27 cellular contexts compared by ENCODE assay signal in the genomic region with DNA sequence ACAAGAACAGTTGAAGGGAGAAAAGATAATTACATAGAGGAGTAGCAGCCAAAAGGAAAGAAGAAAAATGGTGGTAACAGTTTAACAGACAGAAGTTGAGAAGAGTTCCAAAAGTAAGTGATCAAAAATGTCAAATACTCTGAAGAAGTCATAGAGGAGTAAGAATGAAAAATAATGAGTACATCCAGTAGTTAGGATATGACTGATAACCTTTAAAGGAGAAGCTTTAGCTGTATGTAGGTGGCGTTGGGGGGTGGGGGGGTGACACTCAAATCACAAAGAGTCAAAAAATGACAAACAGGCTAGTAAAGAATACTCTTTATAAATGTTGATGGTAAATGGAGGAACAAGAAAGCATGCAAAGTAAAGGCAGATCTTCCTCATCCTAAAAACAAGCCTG. TPM values are rescaled to one million over a fixed set of nuclear protein-coding genes. Genes with fewer than 3 reads are reported as not detected.
A peak's percentile ranks its signal among the peaks of the same experiment; 100 is the strongest.
DNase-seq lines count a peak whose midpoint lies in the region; ATAC-seq and TF ChIP-seq lines count a peak whose summit lies in the region.
"Had no signal": no experiment of that assay in that cellular context is flagged by ENCODE, and none has a peak within 500 bp of the region (broad histone marks: within the 10 kb centered on the region; RNA-seq: fewer than 3 reads in every experiment).

No MANE protein-coding gene starts in this region.

- peak overlapping the region; percentile 90 for H3K27ac Mint-ChIP-seq in activated T-helper 2 cell treated with anti-CD3 and anti-CD28 coated beads, Interferon-gamma antibody, Interleukin-2, Interleukin-4, amounts not matched to agents 10 μg/mL and 5 μg/mL and 100 μg/mL, durations not matched to agents 14 hours and 24 hours and 36 hours
- H3K27ac Mint-ChIP-seq: B cell; CD8-positive, alpha-beta T cell; HFFc6 had no signal

- H3K27me3 ChIP-seq in MM.1S (replicated peaks; ENCODE audit: insufficient read depth, low read length): no peaks in the 10 kb centered on the region

- H3F3A ChIP-seq in MM.1S (ENCODE audit: insufficient read depth, low read length): no peaks in the 10 kb centered on the region

- H3K36me3 Mint-ChIP-seq in activated T-cell treated with anti-CD3 and anti-CD28 coated beads, Interleukin-2, amount 50 U/mL, for 4 hours (ENCODE audit: insufficient read depth): peaks cover 18% of the 10 kb centered on the region
- H3K36me3 Mint-ChIP-seq in activated T-helper 2 cell treated with anti-CD3 and anti-CD28 coated beads, Interferon-gamma antibody, Interleukin-2, Interleukin-4, amounts not matched to agents 10 μg/mL and 5 μg/mL and 100 μg/mL, durations not matched to agents 14 hours and 24 hours and 36 hours (ENCODE audit: low read depth): peaks cover 62% of the 10 kb centered on the region

- peaks cover 19% of the 10 kb centered on the region for H3K4me1 Mint-ChIP-seq in activated T-cell treated with anti-CD3 and anti-CD28 coated beads, Interleukin-2, amount 50 U/mL, for 4 hours (ENCODE audit: low read depth)
- peaks cover 26% of the 10 kb centered on the region for H3K4me1 Mint-ChIP-seq in activated T-helper 2 cell treated with anti-CD3 and anti-CD28 coated beads, Interferon-gamma antibody, Interleukin-2, Interleukin-4, amounts not matched to agents 10 μg/mL and 5 μg/mL and 100 μg/mL, durations not matched to agents 14 hours and 24 hours and 36 hours (ENCODE audit: low read depth)
- H3K4me1 Mint-ChIP-seq: B cell had no signal

- TF ChIP-seq CTCF in MM.1S (IDR thresholded peaks at IDR 0.05; ENCODE audit: low read length): no peak

- H3K4me3 Mint-ChIP-seq in activated T-cell treated with anti-CD3 and anti-CD28 coated beads, Interleukin-2, amount 50 U/mL, for 4 hours: peak overlapping the region; percentile 37
- H3K4me3 Mint-ChIP-seq in activated T-helper 2 cell treated with anti-CD3 and anti-CD28 coated beads, Interferon-gamma antibody, Interleukin-2, Interleukin-4, amounts not matched to agents 10 μg/mL and 5 μg/mL and 100 μg/mL, durations not matched to agents 14 hours and 24 hours and 36 hours (ENCODE audit: low read depth): peak overlapping the region; percentile 62
- H3K4me3 Mint-ChIP-seq: B cell; CD8-positive, alpha-beta T cell; HFFc6 had no signal

- H3K9me2 ChIP-seq in MM.1S (replicated peaks; ENCODE audit: insufficient read depth, low read length): no peaks in the 10 kb centered on the region

- ATAC-seq in activated T-cell treated with anti-CD3 and anti-CD28 coated beads, Interleukin-2, amount 50 U/mL, for 4 hours: peak; percentile 69 to 76
- ATAC-seq in HG03442 (IDR thresholded peaks at IDR 0.05; ENCODE audit: unreplicated experiment): peak; percentile 52
- peak; percentile 61 for ATAC-seq in stimulated activated naive CD8-positive, alpha-beta T cell treated with anti-CD3 and anti-CD28 coated beads, Interleukin-15, Interleukin-2, amounts not matched to agents 100 U/mL and 50 U/mL, for 24 hours
- ATAC-seq in left cardiac atrium: no peak
- ATAC-seq: CD8-positive, alpha-beta T cell; K562 had no signal

- H2AFZ ChIP-seq in MM.1S (ENCODE audit: low read length): no peak overlapping the region

- intact Hi-C loops in activated T-helper 2 cell treated with anti-CD3 and anti-CD28 coated beads, Interferon-gamma antibody, Interleukin-2, Interleukin-4, amounts not matched to agents 10 μg/mL and 5 μg/mL and 100 μg/mL, durations not matched to agents 14 hours and 24 hours and 36 hours (cut with micrococcal nuclease): loop anchor here (1.0 to 5.0 kb wide), 3 partner anchors 40 to 125 kb away; partner anchors contain the start of genes SLC25A14 and ZNF280C
- intact Hi-C loops in left cardiac atrium (cut with DNase I): no loop called here

- no peak overlapping the region for H3K9ac ChIP-seq in MM.1S (ENCODE audit: low read length)

- no peaks in the 10 kb centered on the region for H3K79me2 ChIP-seq in MM.1S (ENCODE audit: low read length)

- no peaks in the 10 kb centered on the region for H3K27me3 Mint-ChIP-seq in activated T-cell treated with anti-CD3 and anti-CD28 coated beads, Interleukin-2, amount 50 U/mL, for 4 hours (ENCODE audit: low read depth)
- H3K27me3 Mint-ChIP-seq in activated T-helper 2 cell treated with anti-CD3 and anti-CD28 coated beads, Interferon-gamma antibody, Interleukin-2, Interleukin-4, amounts not matched to agents 10 μg/mL and 5 μg/mL and 100 μg/mL, durations not matched to agents 14 hours and 24 hours and 36 hours (ENCODE audit: low read depth): no peaks in the 10 kb centered on the region
- H3K27me3 Mint-ChIP-seq: B cell had no signal

- no peak overlapping the region for H3K4me2 ChIP-seq in MM.1S (ENCODE audit: low read depth, low read length)

- DNase-seq in activated T-cell treated with anti-CD3 and anti-CD28 coated beads, Interleukin-2, amount 50 U/mL, for 4 hours: no peak
- DNase-seq in activated T-cell treated with anti-CD3 and anti-CD28 coated beads, Interleukin-2, amount 50 U/mL, for 48 hours: no peak
- DNase-seq in activated T-helper 2 cell treated with anti-CD3 and anti-CD28 coated beads, Interferon-gamma antibody, Interleukin-2, Interleukin-4, amounts not matched to agents 10 μg/mL and 5 μg/mL and 100 μg/mL, durations not matched to agents 14 hours and 24 hours and 36 hours (ENCODE audit: low spot score): no peak
- DNase-seq in stimulated activated naive CD8-positive, alpha-beta T cell treated with anti-CD3 and anti-CD28 coated beads, Interleukin-15, Interleukin-2, amounts not matched to agents 100 U/mL and 50 U/mL, for 24 hours: no peak
- DNase-seq in MM.1S: no peak
- no peak for DNase-seq in left cardiac atrium
- DNase-seq: activated CD4-positive, alpha-beta T cell treated with anti-CD3 and anti-CD28 coated beads, Interleukin-2, amount 50 U/mL, for 1 hour; caudate nucleus; CD8-positive, alpha-beta T cell; cortex of kidney; glutamatergic neuron; GOT3; HFFc6; NCI-H1092 treated with DMSO at 0.1 percent for 48 hours; NCI-H187; NCI-H2171; NCI-H82; SIG-M5; stimulated activated CD4-positive, alpha-beta T cell treated with anti-CD3 and anti-CD28 coated beads, Interleukin-15, amount 100 ng/mL, for 24 hours; stimulated activated CD4-positive, alpha-beta T cell treated with anti-CD3 and anti-CD28 coated beads, Interleukin-4, amount 100 ng/mL, for 4 hours; T-helper 9 cell; WERI-Rb-1 had no signal

- no peak overlapping the region for H3K4me3 ChIP-seq in MM.1S (ENCODE audit: low read length)
- H3K4me3 ChIP-seq: K562, thoracic aorta had no signal

- no peaks in the 10 kb centered on the region for H4K20me1 ChIP-seq in MM.1S (ENCODE audit: insufficient read depth, low read length)

- H3K36me3 ChIP-seq in MM.1S (replicated peaks; ENCODE audit: insufficient read depth, low read length): no peaks in the 10 kb centered on the region
- H3K36me3 ChIP-seq: thoracic aorta, WERI-Rb-1 had no signal

- no peak overlapping the region for H3K27ac ChIP-seq in MM.1S (ENCODE audit: low read length)
- H3K27ac ChIP-seq: thoracic aorta, WERI-Rb-1 had no signal

- H3K9me3 Mint-ChIP-seq in activated T-cell treated with anti-CD3 and anti-CD28 coated beads, Interleukin-2, amount 50 U/mL, for 4 hours: no peaks in the 10 kb centered on the region
- no peaks in the 10 kb centered on the region for H3K9me3 Mint-ChIP-seq in activated T-helper 2 cell treated with anti-CD3 and anti-CD28 coated beads, Interferon-gamma antibody, Interleukin-2, Interleukin-4, amounts not matched to agents 10 μg/mL and 5 μg/mL and 100 μg/mL, durations not matched to agents 14 hours and 24 hours and 36 hours
- H3K9me3 Mint-ChIP-seq: CD8-positive, alpha-beta T cell; HFFc6 had no signal

- no peaks in the 10 kb centered on the region for H3K9me3 ChIP-seq in MM.1S (replicated peaks; ENCODE audit: insufficient read depth, low read length)
- H3K9me3 ChIP-seq: thoracic aorta had no signal

- no peaks in the 10 kb centered on the region for H3K4me1 ChIP-seq in MM.1S (ENCODE audit: low read length)

RNA-seq across cellular contexts. Expression of gene RAB33A, which starts 40.6 kb away (rescaled TPM):
- 10 to 100 TPM; 10.6 to 13.6 (median 11.0) TPM for total RNA-seq in activated T-cell treated with anti-CD3 and anti-CD28 coated beads, Interleukin-2, amount 50 U/mL, for 4 hours
- 28.4 and 29.7 TPM in 2 replicates for total RNA-seq in activated T-helper 2 cell treated with anti-CD3 and anti-CD28 coated beads, Interferon-gamma antibody, Interleukin-2, Interleukin-4, amounts not matched to agents 10 μg/mL and 5 μg/mL and 100 μg/mL, durations not matched to agents 14 hours and 24 hours and 36 hours
- total RNA-seq in left cardiac atrium: 10 to 100 TPM in 1 of 2 donors, 1 to 10 TPM in 1; 3.8 to 19.2 TPM
- total RNA-seq: NCI-H460, thoracic aorta had no signal

RNA-seq across cellular contexts. Expression of gene AIFM1, which starts 46.7 kb away (rescaled TPM):
- total RNA-seq in activated T-cell treated with anti-CD3 and anti-CD28 coated beads, Interleukin-2, amount 50 U/mL, for 4 hours: 10 to 100 TPM; 45.2 to 54.5 (median 51.9) TPM
- total RNA-seq in activated T-helper 2 cell treated with anti-CD3 and anti-CD28 coated beads, Interferon-gamma antibody, Interleukin-2, Interleukin-4, amounts not matched to agents 10 μg/mL and 5 μg/mL and 100 μg/mL, durations not matched to agents 14 hours and 24 hours and 36 hours: 48.7 and 51.1 TPM in 2 replicates
- total RNA-seq in left cardiac atrium: 10 to 100 TPM; 83.1 to 99.9 TPM

RNA-seq across cellular contexts. Expression of gene ZNF280C, which starts 56.3 kb away (rescaled TPM):
- total RNA-seq in activated T-cell treated with anti-CD3 and anti-CD28 coated beads, Interleukin-2, amount 50 U/mL, for 4 hours: 1 to 10 TPM; 4.4 to 5.5 (median 5.2) TPM
- total RNA-seq in activated T-helper 2 cell treated with anti-CD3 and anti-CD28 coated beads, Interferon-gamma antibody, Interleukin-2, Interleukin-4, amounts not matched to agents 10 μg/mL and 5 μg/mL and 100 μg/mL, durations not matched to agents 14 hours and 24 hours and 36 hours: 8.9 and 9.2 TPM in 2 replicates
- total RNA-seq in left cardiac atrium: 1 to 10 TPM; 2.1 to 2.3 TPM

Comparison
In these comparisons a context has a peak if more than half of its experiments do, and no peak if none do; other contexts are left out.
1. ATAC-seq: peak in activated T-cell treated with anti-CD3 and anti-CD28 coated beads, Interleukin-2, amount 50 U/mL, for 4 hours (2 of 2), HG03442 (single experiment) and stimulated activated naive CD8-positive, alpha-beta T cell treated with anti-CD3 and anti-CD28 coated beads, Interleukin-15, Interleukin-2, amounts not matched to agents 100 U/mL and 50 U/mL, for 24 hours (single experiment); none in left cardiac atrium (0 of 2).